1 cellular context compared by ENCODE assay signal in the genomic region with DNA sequence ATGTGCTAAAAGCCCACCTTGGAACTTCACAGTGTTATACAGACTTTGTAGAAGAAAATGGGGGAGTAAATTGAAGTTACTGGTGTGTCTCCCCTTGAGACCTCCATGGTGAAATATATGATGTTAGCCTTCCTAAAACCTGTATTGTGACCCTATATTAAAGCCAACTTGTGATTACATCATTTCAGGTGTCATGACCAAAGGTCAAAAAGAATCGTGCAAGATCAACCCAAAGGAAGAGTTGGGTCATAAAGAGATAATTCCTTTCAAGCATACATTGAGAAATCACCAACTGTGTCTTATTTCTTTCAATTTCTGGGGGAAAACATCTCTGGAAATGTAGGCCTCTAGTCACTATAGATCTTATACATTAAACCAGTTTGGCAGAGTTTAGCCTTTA.
A peak's percentile ranks its signal among the peaks of the same experiment; 100 is the strongest.
TF ChIP-seq lines count a peak whose summit lies in the region.

No MANE protein-coding gene starts in this region.

TF ChIP-seq in K562, 482 proteins besides CTCF, POLR2A, EP300 and RAD21:
- TF ChIP-seq, protein P1, sequence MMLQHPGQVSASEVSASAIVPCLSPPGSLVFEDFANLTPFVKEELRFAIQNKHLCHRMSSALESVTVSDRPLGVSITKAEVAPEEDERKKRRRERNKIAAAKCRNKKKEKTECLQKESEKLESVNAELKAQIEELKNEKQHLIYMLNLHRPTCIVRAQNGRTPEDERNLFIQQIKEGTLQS (IDR thresholded peaks at IDR 0.05): 0 out of 2 replicates have a peak, but pooled peaks have one; percentile 16
- TF ChIP-seq, protein P1 (CRISPR knock-in tag; conservative IDR thresholded peaks at IDR 0.05): no peak
- TF ChIP-seq KLF1 (tag; IDR thresholded peaks at IDR 0.05) (no peak), CEBPB (tag; IDR thresholded peaks at IDR 0.05) (peak; percentile 31)
